30 cellular contexts compared by ENCODE assay signal in the genomic region with DNA sequence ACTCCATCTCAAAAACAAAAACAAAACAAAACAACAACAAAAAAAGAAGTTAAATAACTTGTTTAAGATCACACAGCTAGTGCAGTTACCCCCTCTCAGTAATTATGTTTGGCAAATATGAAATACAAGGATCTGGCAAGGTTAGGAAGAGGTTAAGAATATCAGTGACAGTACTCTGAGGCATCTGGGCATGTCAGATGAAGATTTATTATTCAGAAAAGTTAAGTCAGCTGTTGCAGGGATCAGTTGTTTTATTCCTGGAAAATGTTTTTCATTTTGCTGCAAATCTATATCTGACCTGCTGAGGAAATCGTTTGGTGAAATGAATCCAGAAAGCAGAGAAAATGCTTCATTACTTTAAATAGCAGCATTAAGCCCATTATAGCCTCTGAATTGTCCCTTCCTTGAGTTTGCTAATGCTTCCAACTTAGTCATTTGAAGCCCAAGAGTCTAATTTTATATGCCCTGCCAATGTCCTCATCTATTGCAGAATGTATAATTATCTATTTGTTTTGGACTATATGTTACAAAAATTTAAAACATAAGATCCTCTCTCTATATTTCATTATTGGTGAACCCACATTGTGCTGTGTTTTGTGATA. TPM values are rescaled to one million over a fixed set of nuclear protein-coding genes. Genes with fewer than 3 reads are reported as not detected.
DNase-seq lines count a peak whose midpoint lies in the region; ATAC-seq and TF ChIP-seq lines count a peak whose summit lies in the region.
"Had no signal": no experiment of that assay in that cellular context is flagged by ENCODE, and none has a peak within 500 bp of the region (broad histone marks: within the 10 kb centered on the region; RNA-seq: fewer than 3 reads in every experiment).

No MANE protein-coding gene starts in this region.

- CTCF ChIA-PET in T-cell (lab: Charles Lee) = no interaction called here

- H3K36me3 Mint-ChIP-seq in T-cell = peaks cover 58% of the 10 kb centered on the region
- H3K36me3 Mint-ChIP-seq in immature natural killer cell = peaks cover 11 to 36% (median 12%) of the 10 kb centered on the region in 3 donors
- H3K36me3 Mint-ChIP-seq in stimulated activated effector memory CD8-positive, alpha-beta T cell treated with anti-CD3 and anti-CD28 coated beads, Interleukin-12 subunit alpha, Interleukin-12 subunit beta, amount 100 ng/mL, for 72 hours = peaks cover 84% of the 10 kb centered on the region

- H3K27me3 Mint-ChIP-seq in T-cell (no peaks in the 10 kb centered on the region), immature natural killer cell (ENCODE audit: low read depth in 3 of 3) (peaks cover 0 to 2% (median 0%) of the 10 kb centered on the region in 3 donors)
- H3K27me3 Mint-ChIP-seq: activated CD8-positive, alpha-beta T cell treated with anti-CD3 and anti-CD28 coated beads for 36 hours; memory B cell had no signal

- no peaks in the 10 kb centered on the region for H3K27me3 ChIP-seq in left ventricle myocardium inferior (ENCODE audit: low read depth)
- H3K27me3 ChIP-seq in right cardiac atrium (ENCODE audit: control insufficient read depth, insufficient read depth) = no peaks in the 10 kb centered on the region
- H3K27me3 ChIP-seq: body of pancreas, heart left ventricle, MG63, tibial nerve had no signal

- H3K4me1 ChIP-seq in left ventricle myocardium inferior (peaks cover 59% of the 10 kb centered on the region), right cardiac atrium (ENCODE audit: control insufficient read depth, insufficient read depth, low read length) (no peaks in the 10 kb centered on the region)

- no peak for DNase-seq in left ventricle myocardium inferior
- DNase-seq in right cardiac atrium = no peak
- DNase-seq in T-cell = no peak
- DNase-seq in immature natural killer cell = no peak
- no peak for DNase-seq in stimulated activated effector memory CD8-positive, alpha-beta T cell treated with anti-CD3 and anti-CD28 coated beads, Interleukin-12 subunit alpha, Interleukin-12 subunit beta, amount 100 ng/mL, for 72 hours (ENCODE audit: low spot score in 2 of 2)
- no peak for DNase-seq in iPS-NIHi7 (ENCODE audit: extremely low spot score)
- DNase-seq: activated CD4-positive, alpha-beta T cell treated with anti-CD3 and anti-CD28 coated beads for 1 hour; activated CD8-positive, alpha-beta T cell treated with anti-CD3 and anti-CD28 coated beads for 36 hours; activated T-cell treated with anti-CD3 and anti-CD28 coated beads, Interleukin-2, amount 50 U/mL, for 1 hour; body of pancreas; heart left ventricle; left cardiac atrium; MG63; NCI-H1417; NCI-H2081; NCI-H774; PC-9; SHP77; stimulated activated CD4-positive, alpha-beta T cell treated with anti-CD3 and anti-CD28 coated beads, Interleukin-12 subunit alpha, Interleukin-12 subunit beta, amount 100 ng/mL, for 4 hours; stimulated activated CD4-positive, alpha-beta T cell treated with anti-CD3 and anti-CD28 coated beads, Interleukin-4, amount 100 ng/mL, for 4 hours; stimulated activated naive CD4-positive, alpha-beta T cell treated with Interleukin-2 at 50 U/mL for 16 hours had no signal

- no peak overlapping the region for H3K4me3 ChIP-seq in left ventricle myocardium inferior
- H3K4me3 ChIP-seq in right cardiac atrium (ENCODE audit: low read length) = no peak overlapping the region
- H3K4me3 ChIP-seq: body of pancreas, HAP-1, heart left ventricle, MG63, PC-9, tibial nerve had no signal

- no peak for TF ChIP-seq CTCF in left ventricle myocardium inferior (IDR thresholded peaks at IDR 0.05; ENCODE audit: borderline replicate concordance)

- H3K9me3 Mint-ChIP-seq in T-cell = no peaks in the 10 kb centered on the region
- no peaks in the 10 kb centered on the region for H3K9me3 Mint-ChIP-seq in immature natural killer cell
- no peaks in the 10 kb centered on the region for H3K9me3 Mint-ChIP-seq in stimulated activated effector memory CD8-positive, alpha-beta T cell treated with anti-CD3 and anti-CD28 coated beads, Interleukin-12 subunit alpha, Interleukin-12 subunit beta, amount 100 ng/mL, for 72 hours
- H3K9me3 Mint-ChIP-seq: activated CD8-positive, alpha-beta T cell treated with anti-CD3 and anti-CD28 coated beads for 36 hours; CD14-positive monocyte; memory B cell had no signal

- POLR2A ChIA-PET in T-cell (lab: Charles Lee) = no interaction called here

- ATAC-seq in right cardiac atrium (no peak), T-cell (replicated peaks in 1 of 4) (no peak), HG03565 (IDR thresholded peaks at IDR 0.05; ENCODE audit: unreplicated experiment) (no peak), GM21529 (IDR thresholded peaks at IDR 0.05; ENCODE audit: unreplicated experiment) (no peak)
- ATAC-seq in stimulated activated effector memory CD8-positive, alpha-beta T cell treated with anti-CD3 and anti-CD28 coated beads, Interleukin-12 subunit alpha, Interleukin-12 subunit beta, amount 100 ng/mL, for 72 hours = no peak
- ATAC-seq: body of pancreas, heart left ventricle, left cardiac atrium had no signal

- H3K27ac ChIP-seq in left ventricle myocardium inferior (replicated peaks) = peak overlapping the region; percentile 13
- no peak overlapping the region for H3K27ac ChIP-seq in right cardiac atrium (ENCODE audit: low read length)
- H3K27ac ChIP-seq: body of pancreas, PC-9, tibial nerve had no signal

- H3K27ac Mint-ChIP-seq in T-cell (peak overlapping the region; percentile 45 to 52), immature natural killer cell (peak overlapping the region in 5 of 6 donors; percentile 9 to 87 (median 55))
- peak overlapping the region; percentile 86 for H3K27ac Mint-ChIP-seq in stimulated activated effector memory CD8-positive, alpha-beta T cell treated with anti-CD3 and anti-CD28 coated beads, Interleukin-12 subunit alpha, Interleukin-12 subunit beta, amount 100 ng/mL, for 72 hours
- H3K27ac Mint-ChIP-seq: memory B cell had no signal

- H3K9me3 ChIP-seq in left ventricle myocardium inferior (replicated peaks) (no peaks in the 10 kb centered on the region), right cardiac atrium (ENCODE audit: control insufficient read depth, low read length) (no peaks in the 10 kb centered on the region)
- H3K9me3 ChIP-seq: body of pancreas, HAP-1, heart left ventricle, MG63, tibial nerve had no signal

- H3K4me1 Mint-ChIP-seq in T-cell = peaks cover 57 to 60% (median 59%) of the 10 kb centered on the region in 3 donors
- H3K4me1 Mint-ChIP-seq in immature natural killer cell = peaks cover 40 to 51% of the 10 kb centered on the region in 2 donors
- H3K4me1 Mint-ChIP-seq in stimulated activated effector memory CD8-positive, alpha-beta T cell treated with anti-CD3 and anti-CD28 coated beads, Interleukin-12 subunit alpha, Interleukin-12 subunit beta, amount 100 ng/mL, for 72 hours = peaks cover 41% of the 10 kb centered on the region
- H3K4me1 Mint-ChIP-seq: CD14-positive monocyte had no signal

- H3K4me3 Mint-ChIP-seq in T-cell (no peak overlapping the region), immature natural killer cell (no peak overlapping the region)
- no peak overlapping the region for H3K4me3 Mint-ChIP-seq in stimulated activated effector memory CD8-positive, alpha-beta T cell treated with anti-CD3 and anti-CD28 coated beads, Interleukin-12 subunit alpha, Interleukin-12 subunit beta, amount 100 ng/mL, for 72 hours
- H3K4me3 Mint-ChIP-seq: activated CD8-positive, alpha-beta T cell treated with anti-CD3 and anti-CD28 coated beads for 36 hours; CD14-positive monocyte; memory B cell had no signal

- H3K36me3 ChIP-seq in left ventricle myocardium inferior = peaks cover 35% of the 10 kb centered on the region

- intact Hi-C loops in left ventricle myocardium inferior (cut with micrococcal nuclease) = no loop called here
- intact Hi-C loops in right cardiac atrium (cut with DNase I) = no loop called here

- WGBS in right cardiac atrium = 33% methylated on average over 1 of the region's 1 CpG

RNA-seq across cellular contexts. Expression of a gene that starts 8.1 kb away (rescaled TPM):
- total RNA-seq in left ventricle myocardium inferior (not detected), right cardiac atrium (not detected), T-cell (under 1 TPM in 3 of 5 donors, not detected in 2; 0.56 to 0.93 (median 0.89) TPM)
- polyA plus RNA-seq in right cardiac atrium (0.23 TPM), immature natural killer cell (not detected)
- total RNA-seq: activated CD8-positive, alpha-beta T cell treated with anti-CD3 and anti-CD28 coated beads for 36 hours; cerebellum; epithelial cell of proximal tubule; heart left ventricle; left cardiac atrium; osteocyte; tibial nerve had no signal
- polyA plus RNA-seq: CD14-positive monocyte had no signal

RNA-seq across cellular contexts. Expression of a gene that starts 20.2 kb away (rescaled TPM):
- total RNA-seq in left ventricle myocardium inferior (89.8 TPM), right cardiac atrium (100 to 1,000 TPM in 1 of 4 donors, 10 to 100 TPM in 3; 78.6 to 114 (median 92.7) TPM), T-cell (10 to 100 TPM; 57.6 to 99.7 (median 91.1) TPM)
- polyA plus RNA-seq in right cardiac atrium (55.5 TPM), immature natural killer cell (100 to 1,000 TPM in 2 of 3 donors, 10 to 100 TPM in 1; 87.8 to 140 (median 124) TPM)

RNA-seq across cellular contexts. Expression of a gene that starts 37.7 kb away (rescaled TPM):
- total RNA-seq in left ventricle myocardium inferior (17.1 TPM), right cardiac atrium (10 to 100 TPM; 12.7 to 48.1 (median 16.9) TPM), T-cell (1 to 10 TPM; 3.9 to 9.7 (median 4.3) TPM)
- polyA plus RNA-seq in right cardiac atrium (29.5 TPM), immature natural killer cell (1 to 10 TPM in 2 of 3 donors, under 1 TPM in 1; 0.52 to 1.2 (median 1.1) TPM)

RNA-seq across cellular contexts. Expression of a gene that starts 52.3 kb away (rescaled TPM):
- 17.9 TPM for total RNA-seq in left ventricle myocardium inferior
- total RNA-seq in right cardiac atrium = 10 to 100 TPM; 10.6 to 20.7 (median 15.3) TPM
- 14.9 TPM for polyA plus RNA-seq in right cardiac atrium
- total RNA-seq in T-cell = 10 to 100 TPM in 3 of 5 donors, 1 to 10 TPM in 2; 9.6 to 14.2 (median 10.4) TPM
- 1 to 10 TPM; 1.0 to 5.2 (median 1.6) TPM for polyA plus RNA-seq in immature natural killer cell

RNA-seq across cellular contexts. Expression of a gene that starts 54.7 kb away (rescaled TPM):
- total RNA-seq in left ventricle myocardium inferior = 82.2 TPM
- 10 to 100 TPM; 79.4 to 96.5 (median 83.4) TPM for total RNA-seq in right cardiac atrium
- polyA plus RNA-seq in right cardiac atrium = 68.4 TPM
- under 1 TPM; 0.07 to 0.13 (median 0.09) TPM for total RNA-seq in T-cell
- under 1 TPM in 1 of 3 donors, not detected in 2; 0.29 TPM for polyA plus RNA-seq in immature natural killer cell
- polyA plus RNA-seq: CD14-positive monocyte had no signal
